9 cellular contexts compared by ENCODE assay signal in genomic region chr1:9202240-9202870, GRCh38. TPM values are rescaled to one million over a fixed set of nuclear protein-coding genes. Genes with fewer than 3 reads are reported as not detected.
DNase-seq lines count a peak whose midpoint lies in the region; FAIRE-seq and TF ChIP-seq lines count a peak whose summit lies in the region.
"Had no signal": no experiment of that assay in that cellular context is flagged by ENCODE, and none has a peak within 500 bp of the region (broad histone marks: within the 10 kb centered on the region; RNA-seq: fewer than 3 reads in every experiment).

No MANE protein-coding gene starts in this region.

- H3K9me3 ChIP-seq in PC-9 (ENCODE audit: insufficient read depth, low read depth) (no peaks in the 10 kb centered on the region), H1 (ENCODE audit: insufficient read depth in 2 of 2, low read depth in 1 of 2, low read length in 1 of 2) (no peaks in the 10 kb centered on the region; a peak in 1 of 4 replicates), ovary (no peaks in the 10 kb centered on the region)

- intact Hi-C loops in PC-9 (cut with micrococcal nuclease; ENCODE audit: unreplicated experiment) (no loop called here), ovary (cut with DNase I) (loop anchor here in 1 of 4 donors (5.0 kb wide), 1 partner anchor 550 kb away; no protein-coding TSS in a partner anchor)

- no peak overlapping the region for H4K8ac ChIP-seq in H1 (ENCODE audit: extremely low read depth, insufficient read depth, low read length)

- no peak overlapping the region for H2BK12ac ChIP-seq in H1 (ENCODE audit: low read depth, low read length)

- TF ChIP-seq CTCF in PC-9 (conservative IDR thresholded peaks at IDR 0.05) (no peak), H1 (IDR thresholded peaks at IDR 0.05; ENCODE audit: control extremely low read depth in 1 of 3, insufficient read depth in 1 of 3, low read depth in 1 of 3, low read length in 3 of 3) (no peak), ovary (IDR thresholded peaks at IDR 0.05) (no peak)

- H3K23me2 ChIP-seq in H1 (ENCODE audit: low read depth, low read length), result peaks cover 9% of the 10 kb centered on the region; the same call in 1 of the 2 replicates

- TF ChIP-seq POLR2A in H1 (IDR thresholded peaks at IDR 0.05; ENCODE audit: control extremely low read depth in 1 of 2, low read depth in 2 of 2, low read length in 2 of 2) (no peak), ovary (IDR thresholded peaks at IDR 0.05) (no peak)

- no TSS peak for BruUV-seq in PC-9 (replicated peaks; lab: Mats Ljungman, UMichigan)

- H3K23ac ChIP-seq in H1 (ENCODE audit: insufficient read length), result no peak overlapping the region

- no peaks in the 10 kb centered on the region for H3F3A ChIP-seq in PC-9 (ENCODE audit: insufficient read depth, low read depth)

- POLR2A ChIA-PET in PC-9 (lab: Charles Lee; ENCODE audit: unreplicated experiment) (interaction anchor here (0.5 kb wide), 1 partner anchor 935 kb away, joined by 6 read pairs; no protein-coding TSS in a partner anchor), H1 (lab: Charles Lee; ENCODE audit: partially characterized antibody) (interaction anchor here (0.7 to 1.1 kb wide), 2 partner anchors 13 to 32 kb away, joined by 3 to 5 read pairs; no protein-coding TSS in a partner anchor)

- WGBS in H1 (ENCODE audit: extremely low coverage in 1 of 2, insufficient coverage in 1 of 2, insufficient read length in 1 of 2, insufficient replicate concordance in 2 of 2, low coverage in 1 of 2, low lambda C conversion rate in 2 of 2, missing lambda C conversion rate in 1 of 2), 2 experiments, result 18% methylated on average over 15 of the region's 15 CpGs; no CpG with 5 or more reads in 1 of the 2 experiments
- 4 to 7% (median 5%) methylated on average over 15 of the region's 15 CpGs for WGBS in ovary, 3 donors

- no peak overlapping the region for H2AK5ac ChIP-seq in H1 (ENCODE audit: low read depth, low read length)

- H3K36me3 ChIP-seq in PC-9 (ENCODE audit: low read depth) (no peaks in the 10 kb centered on the region), H1 (ENCODE audit: control insufficient read depth in 2 of 4, insufficient read depth in 4 of 4, low read length in 3 of 4) (no peaks in the 10 kb centered on the region), ovary (no peaks in the 10 kb centered on the region)

- DNase-seq in PC-9 (no peak), H1 (ENCODE audit: low read depth in 1 of 2, low spot score in 2 of 2) (no peak), ovary (no peak), NCI-H187 (lab: John Stamatoyannopoulos, UW) (no peak), NCI-H510A (lab: John Stamatoyannopoulos, UW) (no peak), NCI-H1930 (lab: John Stamatoyannopoulos, UW) (no peak), NCI-H524 (lab: John Stamatoyannopoulos, UW) (no peak)
- DNase-seq: activated effector memory CD4-positive, alpha-beta T cell treated with Interleukin-2 at 50 U/mL for 16 hours had no signal

- H4K91ac ChIP-seq in H1 (replicated peaks; ENCODE audit: insufficient read length, low read length), result no peak overlapping the region

- H3K14ac ChIP-seq in H1 (ENCODE audit: insufficient read length), result no peak overlapping the region

- H3K9ac ChIP-seq in H1 (replicated peaks in 1 of 4; ENCODE audit: extremely low read depth in 1 of 4, low read depth in 3 of 4, low read length in 3 of 4), result no peak overlapping the region

- no peak overlapping the region for H4K5ac ChIP-seq in H1 (ENCODE audit: insufficient read length, low read depth, low read length)

- no peaks in the 10 kb centered on the region for H3K79me1 ChIP-seq in H1 (ENCODE audit: low read depth, low read length)

- H2BK15ac ChIP-seq in H1 (ENCODE audit: low read length), result no peak overlapping the region

- H3K56ac ChIP-seq in H1 (replicated peaks; ENCODE audit: insufficient read length, low read depth, low read length), result no peak overlapping the region

- TF ChIP-seq RAD21 in H1 (IDR thresholded peaks at IDR 0.05 in 1 of 2, conservative IDR thresholded peaks at IDR 0.05 in 1 of 2; ENCODE audit: low read depth in 2 of 2, low read length in 2 of 2), result no peak

- H3K4me1 ChIP-seq in PC-9 (replicated peaks; ENCODE audit: insufficient read depth), result no peaks in the 10 kb centered on the region
- H3K4me1 ChIP-seq in H1 (replicated peaks in 1 of 4; ENCODE audit: control insufficient read depth in 3 of 4, insufficient read depth in 4 of 4, low read length in 3 of 4), result peaks cover 0 to 19% (median 7%) of the 10 kb centered on the region in 4 experiments; a peak in 6 of 7 replicates
- peaks cover 3% of the 10 kb centered on the region for H3K4me1 ChIP-seq in ovary (ENCODE audit: insufficient read depth)

- no peak overlapping the region for H3K4ac ChIP-seq in H1 (replicated peaks; ENCODE audit: insufficient read length, low read depth, low read length)

- H3K79me2 ChIP-seq in PC-9 (ENCODE audit: low read depth) (no peaks in the 10 kb centered on the region), H1 (ENCODE audit: control insufficient read depth in 1 of 2, insufficient read depth in 2 of 2, low read length in 2 of 2) (no peaks in the 10 kb centered on the region)

- H3K18ac ChIP-seq in H1 (ENCODE audit: extremely low read depth, low read length), result no peak overlapping the region

- H3K4me2 ChIP-seq in PC-9 (peak overlapping the region; percentile 98), H1 (ENCODE audit: insufficient read depth in 1 of 2, low read depth in 2 of 2, low read length in 2 of 2) (peak overlapping the region; percentile 76 to 95)

- H3K27me3 ChIP-seq in PC-9 (ENCODE audit: insufficient read depth, low read depth) (peaks cover 30% of the 10 kb centered on the region; the same call in 1 of the 2 replicates), H1 (replicated peaks in 1 of 4; ENCODE audit: control insufficient read depth in 3 of 4, extremely low read depth in 1 of 4, insufficient read depth in 3 of 4, low read length in 3 of 4) (peaks cover 44 to 73% (median 63%) of the 10 kb centered on the region in 4 experiments), ovary (no peaks in the 10 kb centered on the region)

- H3K4me3 ChIP-seq in PC-9 (peak overlapping the region; percentile 54; the same call in 1 of the 2 replicates), H1 (ENCODE audit: extremely low read depth in 1 of 4, insufficient read depth in 2 of 4, low read depth in 3 of 4, low read length in 4 of 4) (peak overlapping the region; percentile 4 to 64 (median 46); a peak in 7 of 8 replicates), ovary (peak overlapping the region; percentile 31)

- H2BK120ac ChIP-seq in H1 (replicated peaks; ENCODE audit: low read depth, low read length), result no peak overlapping the region

- H3K27ac ChIP-seq in PC-9 (no peak overlapping the region), H1 (ENCODE audit: low read depth, low read length) (no peak overlapping the region), ovary (no peak overlapping the region)

- CTCF ChIA-PET in PC-9 (lab: Charles Lee), result interaction anchor here (0.6 kb wide), 3 partner anchors 23 to 243 kb away, joined by 3 to 4 read pairs (median 3); no protein-coding TSS in a partner anchor
- CTCF ChIA-PET in H1 (lab: Charles Lee; ENCODE audit: partially characterized antibody), result interaction anchor here (0.6 to 4.1 kb wide), 10 partner anchors 9 to 976 kb away, joined by 3 to 38 read pairs (median 6); partner anchors contain the start of gene H6PD

- H4K20me1 ChIP-seq in PC-9 (ENCODE audit: insufficient read depth) (no peaks in the 10 kb centered on the region), H1 (replicated peaks in 1 of 2; ENCODE audit: control insufficient read depth in 1 of 2, insufficient read depth in 2 of 2, low read length in 2 of 2) (peaks cover 1 to 4% of the 10 kb centered on the region in 2 experiments)

- TF ChIP-seq EP300 in H1 (IDR thresholded peaks at IDR 0.05; ENCODE audit: borderline replicate concordance in 1 of 2, low read depth in 2 of 2, low read length in 2 of 2) (no peak), ovary (IDR thresholded peaks at IDR 0.05) (no peak)

- H2BK5ac ChIP-seq in H1 (ENCODE audit: low read depth, low read length), result no peak overlapping the region

- no peaks in the 10 kb centered on the region for H3K9me2 ChIP-seq in PC-9 (ENCODE audit: insufficient read depth)

- H2AFZ ChIP-seq in PC-9 (no peak overlapping the region), H1 (ENCODE audit: low read length) (0 out of 2 replicates have a peak overlapping the region, but pooled peaks have one; percentile 84)

- H2BK20ac ChIP-seq in H1 (ENCODE audit: low read length), result no peak overlapping the region

- FAIRE-seq in G401.6 (lab: Jason Lieb, UNC) (peak; percentile 76), H1 (lab: Jason Lieb, UNC) (no peak)

TF ChIP-seq in H1, 55 proteins besides CTCF, POLR2A, EP300 and RAD21 (continues in another document):
- TF ChIP-seq KDM5A (IDR thresholded peaks at IDR 0.05; ENCODE audit: low read length), result no peak
- no peak for TF ChIP-seq TEAD4 (IDR thresholded peaks at IDR 0.05; ENCODE audit: low read depth, low read length)
- TF ChIP-seq RNF2 (IDR thresholded peaks at IDR 0.05; ENCODE audit: borderline replicate concordance, low read depth, low read length, missing control alignments, poor library complexity, severe bottlenecking), result no peak
- TF ChIP-seq MAFK (IDR thresholded peaks at IDR 0.05; ENCODE audit: low read depth, low read length), result no peak
- TF ChIP-seq EZH2 (IDR thresholded peaks at IDR 0.05; ENCODE audit: low read depth, low read length, severe bottlenecking), result peak; percentile 24
- no peak for TF ChIP-seq BCL11A (IDR thresholded peaks at IDR 0.05; ENCODE audit: low read depth in 2 of 2, low read length in 2 of 2)

RNA-seq across cellular contexts. Expression of gene H6PD, which starts 32.2 kb away (rescaled TPM):
- total RNA-seq in PC-9 (2021) (31.1 and 43.9 TPM in 2 replicates), ovary (100 to 1,000 TPM in 3 of 7 donors, 10 to 100 TPM in 4; 63.8 to 148 (median 91.3) TPM)
- total RNA-seq in H1 (2021; fragmentation: NEBNext Ultra II Directional; extraction: Animal tissue kit (Norgen Biotek cat#: 25700)), result 3.8 and 4.0 TPM in 2 replicates
- polyA plus RNA-seq in H1 (2011; rRNA removed) (3.6 and 5.0 TPM in 2 replicates), ovary (10 to 100 TPM; 47.0 to 70.4 TPM)
- polyA plus RNA-seq in H1 (2011; cell fraction: cytosol; rRNA removed), result 3.7 TPM
- polyA plus RNA-seq in H1 (2011; cell fraction: nucleus; rRNA removed), result 6.8 TPM
- 3.3 to 5.0 TPM (median 3.8 TPM) in 4 replicates for polyA plus RNA-seq in H1 (2012, experiment 1 of 2)
- polyA plus RNA-seq in H1 (2012, experiment 2 of 2), result 3.4 TPM
- 5.8 TPM for polyA plus RNA-seq in H1 (2013, experiment 1 of 2)
- 4.7 TPM for polyA plus RNA-seq in H1 (2013, experiment 2 of 2)
- 3.8 and 3.9 TPM in 2 replicates for polyA minus RNA-seq in H1 (2011; rRNA and poly(A)+ RNA removed)
- 3.4 TPM for polyA minus RNA-seq in H1 (2011; cell fraction: cytosol; rRNA and poly(A)+ RNA removed)
- 3.4 TPM for polyA minus RNA-seq in H1 (2011; cell fraction: nucleus; rRNA and poly(A)+ RNA removed)
